Comparison of ENCODE assay signal across 1 cellular context in the genomic region with DNA sequence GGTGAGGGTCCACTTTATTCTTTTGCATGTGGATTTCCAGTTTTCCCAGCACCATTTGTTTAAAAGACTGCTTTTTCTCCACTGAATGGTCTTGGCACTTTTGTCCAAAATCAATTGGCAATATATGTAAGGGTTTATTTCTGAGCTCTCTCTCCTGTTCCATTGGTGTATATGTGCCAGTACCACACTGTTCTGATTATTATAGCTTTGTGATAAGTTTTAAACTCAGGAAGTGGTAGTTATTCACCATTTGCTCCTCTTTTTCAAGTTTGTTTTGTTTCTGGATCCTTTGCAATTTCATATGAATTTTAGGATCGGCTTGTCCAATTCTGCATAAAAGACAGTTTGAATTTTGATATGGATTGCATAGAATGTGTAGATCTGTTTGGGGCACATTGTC.
A peak's percentile ranks its signal among the peaks of the same experiment; 100 is the strongest.
TF ChIP-seq lines count a peak whose summit lies in the region.

No MANE protein-coding gene starts in this region.

TF ChIP-seq in GM12878, 131 proteins besides CTCF, POLR2A, EP300 and RAD21:
- TF ChIP-seq KLF5 (IDR thresholded peaks at IDR 0.05; ENCODE audit: partially characterized antibody) (no peak), ZNF217 (IDR thresholded peaks at IDR 0.05) (0 out of 2 replicates have a peak, but pooled peaks have one; percentile 43)
